21 cellular contexts compared by ENCODE assay signal in the genomic region with DNA sequence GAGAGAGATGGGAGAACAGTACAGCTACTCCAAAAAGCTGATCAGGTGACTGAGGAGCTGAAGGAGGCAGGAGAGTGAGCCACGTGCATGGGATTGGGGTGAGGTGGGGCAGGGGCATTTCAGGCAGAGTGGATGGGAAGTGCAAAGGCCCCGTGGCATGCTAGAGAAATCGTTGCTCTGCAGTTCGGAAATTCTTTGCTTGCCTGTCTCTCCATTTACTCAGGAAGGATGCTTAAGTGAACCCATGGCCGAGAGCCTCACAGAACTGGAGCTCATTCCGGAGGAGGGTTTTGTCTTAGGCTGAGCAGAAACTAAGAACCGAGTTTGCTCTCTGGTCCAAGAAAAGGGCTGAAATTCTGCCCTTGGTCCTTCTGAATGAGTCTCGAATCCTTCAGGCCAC.
DNase-seq lines count a peak whose midpoint lies in the region; ATAC-seq, FAIRE-seq and TF ChIP-seq lines count a peak whose summit lies in the region.
"Had no signal": no experiment of that assay in that cellular context is flagged by ENCODE, and none has a peak within 500 bp of the region (broad histone marks: within the 10 kb centered on the region; RNA-seq: fewer than 3 reads in every experiment).

No MANE protein-coding gene starts in this region.

- H3K27ac ChIP-seq in K562 (ENCODE audit: extremely low read depth, low read depth, low read length) (no peak overlapping the region), spleen (peak overlapping the region in 6 of 8 donors; percentile 22 to 86 (median 82))
- H3K27ac ChIP-seq: 22Rv1; A549; BLaER1 treated with 17β-estradiol and CSF1 and Interleukin-3, amounts not matched to agents 10 nM and 100 nM; C4-2B had no signal

- in situ Hi-C loops in G401 (cut with HindIII; ENCODE audit: low sequenced_read_pairs) = no loop called here
- in situ Hi-C loops in K562 (cut with MboI) = no loop called here

- H3K9ac ChIP-seq in K562 (ENCODE audit: insufficient read depth in 1 of 2, low read depth in 2 of 2, low read length in 2 of 2) = no peak overlapping the region
- H3K9ac ChIP-seq: BLaER1 treated with 17β-estradiol and CSF1 and Interleukin-3, amounts not matched to agents 10 nM and 100 nM had no signal

- H2AFZ ChIP-seq in K562 (ENCODE audit: low read depth, low read length) = no peak overlapping the region

- H3K4me3 ChIP-seq in K562 = no peak overlapping the region
- no peak overlapping the region for H3K4me3 ChIP-seq in spleen
- H3K4me3 ChIP-seq: A549; BLaER1 treated with 17β-estradiol and CSF1 and Interleukin-3, amounts not matched to agents 10 nM and 100 nM; GM12878 had no signal

- no peak for TF ChIP-seq POLR2A in K562 (conservative IDR thresholded peaks at IDR 0.05)
- TF ChIP-seq POLR2A in spleen (IDR thresholded peaks at IDR 0.05) = no peak

- POLR2A ChIA-PET in K562 (lab: Yijun Ruan, JAX) = interaction anchor here (0.9 to 1.2 kb wide), 3 partner anchors 10 to 273 kb away, joined by 3 to 4 read pairs (median 3); no protein-coding TSS in a partner anchor

- no peaks in the 10 kb centered on the region for H3K36me3 ChIP-seq in K562 (ENCODE audit: control insufficient read depth, insufficient read depth, low read length)
- no peaks in the 10 kb centered on the region for H3K36me3 ChIP-seq in spleen

- TF ChIP-seq CTCF in K562 (IDR thresholded peaks at IDR 0.05 in 2 of 3, conservative IDR thresholded peaks at IDR 0.05 in 1 of 3; ENCODE audit: insufficient read depth in 2 of 3, low read depth in 1 of 3, low read length in 3 of 3) = no peak
- no peak for TF ChIP-seq CTCF in spleen (IDR thresholded peaks at IDR 0.05 in 8 of 11, conservative IDR thresholded peaks at IDR 0.05 in 3 of 11)

- peaks cover 2% of the 10 kb centered on the region for H4K20me1 ChIP-seq in K562 (replicated peaks; ENCODE audit: control insufficient read depth, insufficient read depth, low read length)

- H3K4me1 ChIP-seq in K562 (replicated peaks in 1 of 2; ENCODE audit: control insufficient read depth in 2 of 2, insufficient read depth in 2 of 2, low read length in 2 of 2) (no peaks in the 10 kb centered on the region; a peak in 1 of 5 replicates), spleen (peaks cover 5 to 94% (median 44%) of the 10 kb centered on the region in 6 donors)
- H3K4me1 ChIP-seq: A549 had no signal

- intact Hi-C loops in K562 (cut with micrococcal nuclease) = no loop called here
- intact Hi-C loops in spleen (cut with DNase I; ENCODE audit: low total_unique reads) = no loop called here

- no peak for TF ChIP-seq EP300 in K562 (IDR thresholded peaks at IDR 0.05; ENCODE audit: low read length)

- H3K9me3 ChIP-seq in K562 (replicated peaks; ENCODE audit: control insufficient read depth, insufficient read depth, low read depth, low read length) (no peaks in the 10 kb centered on the region), spleen (no peaks in the 10 kb centered on the region)
- H3K9me3 ChIP-seq: A549, Caco-2 had no signal

- no peaks in the 10 kb centered on the region for H3K27me3 ChIP-seq in K562 (ENCODE audit: control insufficient read depth in 2 of 2, insufficient read depth in 2 of 2, low read length in 2 of 2)
- no peaks in the 10 kb centered on the region for H3K27me3 ChIP-seq in spleen (replicated peaks in 1 of 7)
- H3K27me3 ChIP-seq: BLaER1 treated with 17β-estradiol and CSF1 and Interleukin-3, amounts not matched to agents 10 nM and 100 nM had no signal

- peak; percentile 55 for DNase-seq in G401 (ENCODE audit: low spot score)
- DNase-seq in K562 (ENCODE audit: extremely low read depth in 1 of 4, low spot score in 3 of 4) = no peak
- no peak for DNase-seq in spleen
- no peak for DNase-seq in urothelium cell line (ENCODE audit: low spot score)
- DNase-seq: AML-193; Caco-2; Calu3; CD4-positive, alpha-beta T cell; CD8-positive, alpha-beta T cell; DMS79 treated with DMSO at 0.1 percent for 48 hours; GDM1 had no signal

- 41% methylated on average over 8 of the region's 8 CpGs for WGBS in K562 (ENCODE audit: insufficient coverage, low coverage, missing lambda C conversion rate)
- WGBS in spleen, 5 donors = 57 to 84% (median 73%) methylated on average over 8 of the region's 8 CpGs

- no peaks in the 10 kb centered on the region for H3K9me1 ChIP-seq in K562 (ENCODE audit: control insufficient read depth, insufficient read depth, low read length)

- no peak for TF ChIP-seq RAD21 in K562 (CRISPR knock-in tag; conservative IDR thresholded peaks at IDR 0.05 in 1 of 2, IDR thresholded peaks at IDR 0.05 in 1 of 2)

- 0 out of 3 replicates have a peak, but pooled peaks cover 2% of the 10 kb centered on the region for H3K79me2 ChIP-seq in K562 (ENCODE audit: control insufficient read depth, insufficient read depth, low read length)

- no TSS peak for BruUV-seq in K562 (replicated peaks; lab: Mats Ljungman, UMichigan)

- CTCF ChIA-PET in K562 (lab: Yijun Ruan, JAX; ENCODE audit: low intra/inter-chr PET ratio) = no interaction called here

- FAIRE-seq in K562 (lab: Jason Lieb, UNC) (no peak), urothelium cell line (lab: Jason Lieb, UNC) (no peak)
- FAIRE-seq: A549, D721Med, GM12878, GM12892, GM18507, GM19239 had no signal

- no peak overlapping the region for H3K4me2 ChIP-seq in K562 (ENCODE audit: insufficient read depth, low read length)
- H3K4me2 ChIP-seq: A549; BLaER1 treated with 17β-estradiol and CSF1 and Interleukin-3, amounts not matched to agents 10 nM and 100 nM had no signal

- no peak for ATAC-seq in K562
- ATAC-seq in GM19035 (IDR thresholded peaks at IDR 0.05; ENCODE audit: unreplicated experiment) = no peak
- ATAC-seq: A549; CD8-positive, alpha-beta T cell; GM12878 had no signal

TF ChIP-seq in K562, 482 proteins besides CTCF, POLR2A, EP300 and RAD21:
- TF ChIP-seq NCOA2 (IDR thresholded peaks at IDR 0.05; ENCODE audit: partially characterized antibody in 2 of 2) (no peak), SMARCC2 (IDR thresholded peaks at IDR 0.05; ENCODE audit: low read depth) (no peak), RBM25 (IDR thresholded peaks at IDR 0.05; ENCODE audit: low read depth, low read length, severe bottlenecking) (peak; percentile 54), HDAC1 (IDR thresholded peaks at IDR 0.05) (no peak)
- TF ChIP-seq, protein P1, sequence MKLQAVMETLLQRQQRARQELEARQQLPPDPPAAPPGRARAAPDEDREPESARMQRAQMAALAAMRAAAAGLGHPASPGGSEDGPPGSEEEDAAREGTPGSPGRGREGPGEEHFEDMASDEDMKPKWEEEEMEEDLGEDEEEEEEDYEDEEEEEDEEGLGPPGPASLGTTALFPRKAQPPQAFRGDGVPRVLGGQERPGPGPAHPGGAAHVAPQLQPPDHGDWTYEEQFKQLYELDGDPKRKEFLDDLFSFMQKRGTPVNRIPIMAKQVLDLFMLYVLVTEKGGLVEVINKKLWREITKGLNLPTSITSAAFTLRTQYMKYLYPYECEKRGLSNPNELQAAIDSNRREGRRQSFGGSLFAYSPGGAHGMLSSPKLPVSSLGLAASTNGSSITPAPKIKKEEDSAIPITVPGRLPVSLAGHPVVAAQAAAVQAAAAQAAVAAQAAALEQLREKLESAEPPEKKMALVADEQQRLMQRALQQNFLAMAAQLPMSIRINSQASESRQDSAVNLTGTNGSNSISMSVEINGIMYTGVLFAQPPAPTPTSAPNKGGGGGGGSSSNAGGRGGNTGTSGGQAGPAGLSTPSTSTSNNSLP (IDR thresholded peaks at IDR 0.05; ENCODE audit: borderline replicate concordance, low read depth, low read length) = no peak
